Comparison of ENCODE assay signal across 8 cellular contexts in genomic region chr5:18744990-18745590, GRCh38.
A peak's percentile ranks its signal among the peaks of the same experiment; 100 is the strongest.
DNase-seq lines count a peak whose midpoint lies in the region; ATAC-seq and TF ChIP-seq lines count a peak whose summit lies in the region.

No MANE protein-coding gene starts in this region.

- no peaks in the 10 kb centered on the region for H4K20me1 ChIP-seq in osteoblast (ENCODE audit: insufficient read depth, low read length)

- peak; percentile 44 for ATAC-seq in GM21576 (IDR thresholded peaks at IDR 0.05; ENCODE audit: unreplicated experiment)
- peak; percentile 18 to 19 for ATAC-seq in naive B cell (ENCODE audit: low read depth in 2 of 2)

- no peak overlapping the region for H3K27ac ChIP-seq in testis
- no peak overlapping the region for H3K27ac ChIP-seq in osteoblast (ENCODE audit: low read depth, low read length)

- intact Hi-C loops in activated CD4-positive, alpha-beta T cell treated with anti-CD3 and anti-CD28 coated beads, Interleukin-2, amount 10 ng/mL, durations not matched to agents 24 days and 14 days (cut with micrococcal nuclease) = no loop called here
- intact Hi-C loops in testis (cut with DNase I; ENCODE audit: low total_unique reads) = no loop called here

- peak overlapping the region; percentile 87 for H3K4me3 Mint-ChIP-seq in activated CD4-positive, alpha-beta T cell treated with anti-CD3 and anti-CD28 coated beads, Interleukin-2, amount 10 ng/mL, durations not matched to agents 24 days and 14 days
- peak overlapping the region; percentile 88 to 99 (median 96) for H3K4me3 Mint-ChIP-seq in naive B cell

- 77 to 90% methylated on average over 8 of the region's 8 CpGs for WGBS in testis, 2 donors

- H3K27ac Mint-ChIP-seq in activated CD4-positive, alpha-beta T cell treated with anti-CD3 and anti-CD28 coated beads, Interleukin-2, amount 10 ng/mL, durations not matched to agents 24 days and 14 days = peak overlapping the region; percentile 87
- peak overlapping the region; percentile 92 to 98 (median 96) for H3K27ac Mint-ChIP-seq in naive B cell

- peaks cover 22% of the 10 kb centered on the region for H3K36me3 Mint-ChIP-seq in activated CD4-positive, alpha-beta T cell treated with anti-CD3 and anti-CD28 coated beads, Interleukin-2, amount 10 ng/mL, durations not matched to agents 24 days and 14 days (ENCODE audit: low read depth)
- H3K36me3 Mint-ChIP-seq in naive B cell = no peaks in the 10 kb centered on the region

- TF ChIP-seq CTCF in GM12864 (IDR thresholded peaks at IDR 0.05; ENCODE audit: low read depth, low read length, missing control alignments) (no peak), testis (IDR thresholded peaks at IDR 0.05) (no peak), osteoblast (IDR thresholded peaks at IDR 0.05; ENCODE audit: extremely low read depth, low read depth, low read length) (no peak)

- no peaks in the 10 kb centered on the region for H3K27me3 Mint-ChIP-seq in activated CD4-positive, alpha-beta T cell treated with anti-CD3 and anti-CD28 coated beads, Interleukin-2, amount 10 ng/mL, durations not matched to agents 24 days and 14 days
- no peaks in the 10 kb centered on the region for H3K27me3 Mint-ChIP-seq in naive B cell

- TF ChIP-seq POLR2A in testis (IDR thresholded peaks at IDR 0.05) = no peak

- H3K36me3 ChIP-seq in testis (ENCODE audit: low read depth, missing control alignments) (no peaks in the 10 kb centered on the region), osteoblast (ENCODE audit: insufficient read depth, low read length) (no peaks in the 10 kb centered on the region)

- H3K27me3 ChIP-seq in testis (no peaks in the 10 kb centered on the region), osteoblast (ENCODE audit: insufficient read depth, low read length) (no peaks in the 10 kb centered on the region)

- H3K9me3 ChIP-seq in testis = no peaks in the 10 kb centered on the region
- H3K9me3 ChIP-seq in osteoblast (ENCODE audit: low read depth, low read length) = no peaks in the 10 kb centered on the region

- no peak overlapping the region for H3K4me2 ChIP-seq in osteoblast (ENCODE audit: insufficient read depth, low read length)

- peaks cover 58% of the 10 kb centered on the region for H3K4me1 Mint-ChIP-seq in activated CD4-positive, alpha-beta T cell treated with anti-CD3 and anti-CD28 coated beads, Interleukin-2, amount 10 ng/mL, durations not matched to agents 24 days and 14 days
- peaks cover 39 to 63% (median 63%) of the 10 kb centered on the region in 3 donors for H3K4me1 Mint-ChIP-seq in naive B cell

- no peaks in the 10 kb centered on the region for H3K79me2 ChIP-seq in osteoblast (ENCODE audit: insufficient read depth, low read length)

- peaks cover 6% of the 10 kb centered on the region for H3K9me3 Mint-ChIP-seq in activated CD4-positive, alpha-beta T cell treated with anti-CD3 and anti-CD28 coated beads, Interleukin-2, amount 10 ng/mL, durations not matched to agents 24 days and 14 days
- no peaks in the 10 kb centered on the region for H3K9me3 Mint-ChIP-seq in naive B cell

- no peak overlapping the region for H2AFZ ChIP-seq in osteoblast (ENCODE audit: low read length)

- DNase-seq in GM12864 (ENCODE audit: low read depth) = peak; percentile 45
- peak; percentile 36 for DNase-seq in LoVo (ENCODE audit: low spot score)
- peak; percentile 84 for DNase-seq in activated CD4-positive, alpha-beta T cell treated with anti-CD3 and anti-CD28 coated beads, Interleukin-2, amount 10 ng/mL, durations not matched to agents 24 days and 14 days
- DNase-seq in naive B cell = no peak
- DNase-seq in NCI-H69 (lab: John Stamatoyannopoulos, UW) = no peak
- no peak for DNase-seq in testis
- no peak for DNase-seq in osteoblast (ENCODE audit: insufficient read length, low spot score, missing footprints)

- H3K4me1 ChIP-seq in testis (no peaks in the 10 kb centered on the region), osteoblast (ENCODE audit: insufficient read depth, low read length) (no peaks in the 10 kb centered on the region)

- H3K4me3 ChIP-seq in GM12864 (ENCODE audit: low read depth, low read length) = peak overlapping the region; percentile 91
- H3K4me3 ChIP-seq in testis = peak overlapping the region in 1 of 2 donors; percentile 43
- no peak overlapping the region for H3K4me3 ChIP-seq in osteoblast (ENCODE audit: insufficient read depth, low read length)

Comparison
In these comparisons a context has a peak if more than half of its experiments do, and no peak if none do; other contexts are left out.
1. DNase-seq: peak in GM12864 (single experiment), LoVo (single experiment) and activated CD4-positive, alpha-beta T cell treated with anti-CD3 and anti-CD28 coated beads, Interleukin-2, amount 10 ng/mL, durations not matched to agents 24 days and 14 days (single experiment); none in naive B cell (single experiment), NCI-H69 (single experiment), testis (single experiment) and osteoblast (single experiment).